Comparison of ENCODE assay signal across 16 cellular contexts in the genomic region with DNA sequence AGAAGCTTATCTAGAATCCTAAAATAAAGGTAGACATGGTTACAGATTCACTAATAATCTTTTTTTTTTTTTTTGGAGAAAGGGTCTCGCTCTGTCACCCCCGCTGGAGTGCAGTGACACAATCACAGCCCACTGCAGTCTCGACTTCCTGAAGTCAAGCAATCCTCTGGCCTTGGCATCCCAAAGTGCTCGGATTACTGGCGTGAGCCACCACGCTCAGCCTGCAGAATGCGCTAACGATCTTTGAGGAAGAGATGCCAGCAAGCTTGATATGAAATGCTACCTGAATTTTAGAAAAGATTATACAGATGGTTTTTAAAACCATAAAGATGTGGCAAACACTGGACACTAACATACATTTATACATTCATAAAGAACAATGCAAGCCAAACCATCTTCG. TPM values are rescaled to one million over a fixed set of nuclear protein-coding genes. Genes with fewer than 3 reads are reported as not detected.
DNase-seq lines count a peak whose midpoint lies in the region; ATAC-seq, FAIRE-seq and TF ChIP-seq lines count a peak whose summit lies in the region.
"Had no signal": no experiment of that assay in that cellular context is flagged by ENCODE, and none has a peak within 500 bp of the region (broad histone marks: within the 10 kb centered on the region; RNA-seq: fewer than 3 reads in every experiment).

No MANE protein-coding gene starts in this region.

- 91% methylated on average over 9 of the region's 9 CpGs for WGBS in liver

- POLR2A ChIA-PET in HCT116 (lab: Charles Lee), result no interaction called here

- H3K9me2 ChIP-seq in HCT116 (ENCODE audit: insufficient read depth) (no peaks in the 10 kb centered on the region), Loucy (replicated peaks; ENCODE audit: low read depth, low read length) (no peaks in the 10 kb centered on the region)

- CTCF ChIA-PET in HCT116 (lab: Charles Lee), result no interaction called here

- in situ Hi-C loops in gastrocnemius medialis (cut with MboI; ENCODE audit: low sequenced_read_pairs in 4 of 4), result loop anchor here in 1 of 4 donors (10.0 kb wide), 1 partner anchor 368 kb away; no protein-coding TSS in a partner anchor

- H3K4me2 ChIP-seq in HCT116 (ENCODE audit: low read length) (no peak overlapping the region), Loucy (ENCODE audit: low read depth, low read length, poor library complexity, severe bottlenecking) (peak overlapping the region; percentile 17)

- H3K27me3 ChIP-seq in HCT116 (ENCODE audit: insufficient read depth, low read length), result no peaks in the 10 kb centered on the region
- H3K27me3 ChIP-seq in Loucy (ENCODE audit: insufficient read depth, low read length, poor library complexity, severe bottlenecking), result no peaks in the 10 kb centered on the region
- H3K27me3 ChIP-seq in liver (ENCODE audit: control insufficient read depth in 4 of 4, insufficient read depth in 4 of 4, low read length in 3 of 4), result no peaks in the 10 kb centered on the region
- H3K27me3 ChIP-seq in gastrocnemius medialis, result no peaks in the 10 kb centered on the region

- peaks cover 50% of the 10 kb centered on the region for H3K4me1 Mint-ChIP-seq in activated T-cell treated with anti-CD3 and anti-CD28 coated beads, Interleukin-2, amount 50 U/mL, for 4 hours (ENCODE audit: low read depth)
- H3K4me1 Mint-ChIP-seq in glutamatergic neuron (ENCODE audit: low read depth, unreplicated experiment), result peaks cover 2% of the 10 kb centered on the region

- H2AFZ ChIP-seq in HCT116 (ENCODE audit: low read depth, low read length, poor library complexity, severe bottlenecking) (no peak overlapping the region), Loucy (ENCODE audit: low read length) (no peak overlapping the region)

- TF ChIP-seq RAD21 in HCT116 (IDR thresholded peaks at IDR 0.05; ENCODE audit: low read depth), result peak; percentile 7; the same call in 1 of the 2 replicates
- TF ChIP-seq RAD21 in liver (IDR thresholded peaks at IDR 0.05), result no peak

- no peaks in the 10 kb centered on the region for H3K27me3 Mint-ChIP-seq in activated T-cell treated with anti-CD3 and anti-CD28 coated beads, Interleukin-2, amount 50 U/mL, for 4 hours (ENCODE audit: low read depth)
- H3K27me3 Mint-ChIP-seq in glutamatergic neuron (ENCODE audit: unreplicated experiment), result no peaks in the 10 kb centered on the region

- H3K79me2 ChIP-seq in HCT116 (ENCODE audit: insufficient read depth, low read length) (peaks cover 41% of the 10 kb centered on the region), Loucy (ENCODE audit: insufficient read depth, low read length) (peaks cover 27% of the 10 kb centered on the region)

- ATAC-seq in HCT116 (no peak), gastrocnemius medialis (peak in 1 of 2 donors; percentile 30), GM21390 (IDR thresholded peaks at IDR 0.05; ENCODE audit: unreplicated experiment) (no peak)
- no peak for ATAC-seq in activated T-cell treated with anti-CD3 and anti-CD28 coated beads, Interleukin-2, amount 50 U/mL, for 4 hours

- H4K20me1 ChIP-seq in HCT116 (ENCODE audit: insufficient read depth), result no peaks in the 10 kb centered on the region
- peaks cover under 1% of the 10 kb centered on the region for H4K20me1 ChIP-seq in Loucy (ENCODE audit: insufficient read depth, low read length, poor library complexity, severe bottlenecking)

- H3K9me3 ChIP-seq in HCT116 (ENCODE audit: control insufficient read depth in 1 of 2, insufficient read depth in 1 of 2, low read depth in 1 of 2, low read length in 2 of 2) (no peaks in the 10 kb centered on the region), Loucy (ENCODE audit: insufficient read depth, low read depth, low read length) (no peaks in the 10 kb centered on the region), liver (ENCODE audit: control insufficient read depth in 4 of 4, low read length in 3 of 4) (no peaks in the 10 kb centered on the region), gastrocnemius medialis (no peaks in the 10 kb centered on the region)

- no peak overlapping the region for H3K27ac Mint-ChIP-seq in glutamatergic neuron (ENCODE audit: unreplicated experiment)

- RAD21 ChIA-PET in HCT116 (lab: Charles Lee; ENCODE audit: low non-redundant PET in 1 of 2, low total read pairs in 2 of 2, uncharacterized antibody in 2 of 2, unreplicated experiment in 2 of 2), result no interaction called here

- no peak overlapping the region for H3K27ac ChIP-seq in HCT116 (ENCODE audit: low read depth, low read length)
- peak overlapping the region; percentile 59 to 84 for H3K27ac ChIP-seq in liver (ENCODE audit: low read depth in 1 of 2, low read length in 2 of 2)
- peak overlapping the region; percentile 78 to 91 (median 81) for H3K27ac ChIP-seq in gastrocnemius medialis

- H3K9ac ChIP-seq in HCT116 (ENCODE audit: low read length), result no peak overlapping the region
- H3K9ac ChIP-seq in Loucy (ENCODE audit: low read depth, low read length, poor library complexity, severe bottlenecking), result no peak overlapping the region
- H3K9ac ChIP-seq in liver (ENCODE audit: low read depth in 1 of 2, low read length in 2 of 2), result no peak overlapping the region

- H3K36me3 Mint-ChIP-seq in activated T-cell treated with anti-CD3 and anti-CD28 coated beads, Interleukin-2, amount 50 U/mL, for 4 hours (ENCODE audit: insufficient read depth), result peaks cover 36% of the 10 kb centered on the region
- no peaks in the 10 kb centered on the region for H3K36me3 Mint-ChIP-seq in glutamatergic neuron (ENCODE audit: unreplicated experiment)

- no TSS peak for BruUV-seq in HCT116 (replicated peaks; lab: Mats Ljungman, UMichigan)

- TF ChIP-seq CTCF in HCT116 (IDR thresholded peaks at IDR 0.05 in 2 of 3, conservative IDR thresholded peaks at IDR 0.05 in 1 of 3; ENCODE audit: borderline replicate concordance in 1 of 3, insufficient read depth in 1 of 3, low read depth in 2 of 3, low read length in 2 of 3), result no peak
- no peak for TF ChIP-seq CTCF in Loucy (conservative IDR thresholded peaks at IDR 0.05; ENCODE audit: low read length)
- no peak for TF ChIP-seq CTCF in liver (IDR thresholded peaks at IDR 0.05; ENCODE audit: low read depth, low read length, missing input control)
- no peak for TF ChIP-seq CTCF in gastrocnemius medialis (IDR thresholded peaks at IDR 0.05 in 4 of 5, conservative IDR thresholded peaks at IDR 0.05 in 1 of 5)
- no peak for TF ChIP-seq CTCF in D721Med (IDR thresholded peaks at IDR 0.05; ENCODE audit: insufficient read depth, missing control alignments)
- TF ChIP-seq CTCF in glutamatergic neuron (IDR thresholded peaks at IDR 0.05; ENCODE audit: partially characterized antibody, unreplicated experiment), result no peak

- no peak for FAIRE-seq in D721Med (lab: Jason Lieb, UNC)
- FAIRE-seq: G401.6 had no signal

- no peak overlapping the region for H3K4me3 Mint-ChIP-seq in activated T-cell treated with anti-CD3 and anti-CD28 coated beads, Interleukin-2, amount 50 U/mL, for 4 hours
- H3K4me3 Mint-ChIP-seq in glutamatergic neuron (ENCODE audit: unreplicated experiment), result no peak overlapping the region

- H3K9me3 Mint-ChIP-seq in activated T-cell treated with anti-CD3 and anti-CD28 coated beads, Interleukin-2, amount 50 U/mL, for 4 hours, result no peaks in the 10 kb centered on the region
- no peaks in the 10 kb centered on the region for H3K9me3 Mint-ChIP-seq in glutamatergic neuron (ENCODE audit: unreplicated experiment)

- DNase-seq in HCT116 (ENCODE audit: low read depth, low spot score), result no peak
- DNase-seq in gastrocnemius medialis, result peak in 1 of 2 donors; percentile 68
- DNase-seq in D721Med (ENCODE audit: insufficient read length, low spot score), result no peak
- DNase-seq in activated T-cell treated with anti-CD3 and anti-CD28 coated beads, Interleukin-2, amount 50 U/mL, for 4 hours, result no peak
- no peak for DNase-seq in glutamatergic neuron
- DNase-seq: DMS79 treated with DMSO at 0.1 percent for 48 hours, MV-4-11, NCI-H1417, NCI-H187 treated with DMSO at 0.1 percent for 48 hours, NCI-H2171 treated with DMSO at 0.1 percent for 48 hours, NCI-H510A treated with DMSO at 0.1 percent for 48 hours, NCI-H82 had no signal

- TF ChIP-seq POLR2A in HCT116 (IDR thresholded peaks at IDR 0.05; ENCODE audit: borderline replicate concordance, extremely low read depth, insufficient read depth, insufficient read length) (no peak), gastrocnemius medialis (IDR thresholded peaks at IDR 0.05) (no peak)

- H3K4me3 ChIP-seq in HCT116 (replicated peaks in 1 of 2; ENCODE audit: low read depth in 1 of 2, low read length in 2 of 2) (no peak overlapping the region), Loucy (ENCODE audit: low read length, poor library complexity, severe bottlenecking) (no peak overlapping the region), liver (ENCODE audit: low read depth in 1 of 3, low read length in 3 of 3) (no peak overlapping the region), gastrocnemius medialis (peak overlapping the region in 1 of 4 donors; percentile 28)

- peaks cover 11 to 13% of the 10 kb centered on the region in 2 experiments for H3K36me3 ChIP-seq in HCT116 (ENCODE audit: control insufficient read depth in 1 of 2, insufficient read depth in 2 of 2, low read length in 2 of 2)
- no peaks in the 10 kb centered on the region for H3K36me3 ChIP-seq in Loucy (ENCODE audit: insufficient read depth, low read length)
- H3K36me3 ChIP-seq in liver (ENCODE audit: control insufficient read depth in 4 of 4, insufficient read depth in 3 of 4, low read depth in 1 of 4, low read length in 3 of 4), result peaks cover 0 to 16% (median 2%) of the 10 kb centered on the region in 4 donors
- H3K36me3 ChIP-seq in gastrocnemius medialis, result peaks cover 0 to 20% of the 10 kb centered on the region in 2 donors

- intact Hi-C loops in HCT116 (cut with micrococcal nuclease), result no loop called here
- intact Hi-C loops in gastrocnemius medialis (cut with DNase I; ENCODE audit: low total_unique reads), result no loop called here

- no peaks in the 10 kb centered on the region for H3F3A ChIP-seq in Loucy (ENCODE audit: low read depth)

- H3K4me1 ChIP-seq in HCT116 (ENCODE audit: control insufficient read depth in 1 of 2, insufficient read depth in 2 of 2, low read length in 2 of 2) (peaks cover 32 to 46% of the 10 kb centered on the region in 2 experiments), Loucy (ENCODE audit: insufficient read depth, low read length, poor library complexity, severe bottlenecking) (peaks cover 38% of the 10 kb centered on the region), liver (ENCODE audit: control insufficient read depth in 4 of 4, insufficient read depth in 4 of 4, low read length in 3 of 4) (peaks cover 16 to 83% (median 76%) of the 10 kb centered on the region in 4 donors), gastrocnemius medialis (peaks cover 43 to 51% of the 10 kb centered on the region in 2 donors)

TF ChIP-seq in HCT116, 20 proteins besides CTCF, POLR2A, EP300 and RAD21 (continues in another document):
- no peak for TF ChIP-seq ZFX (IDR thresholded peaks at IDR 0.05)
- TF ChIP-seq SRF (IDR thresholded peaks at IDR 0.05; ENCODE audit: low read depth), result no peak

TF ChIP-seq in liver, 16 proteins besides CTCF, POLR2A, EP300 and RAD21 (continues in another document):
- peak; percentile 4 for TF ChIP-seq HNF4G (IDR thresholded peaks at IDR 0.05)

RNA-seq across cellular contexts. Expression of gene GNPAT, which starts 4.1 kb away (rescaled TPM):
- 42.8 TPM for total RNA-seq in HCT116 (2021; ENCODE audit: unreplicated experiment)
- polyA plus RNA-seq in HCT116 (2012), result 18.5 and 25.1 TPM in 2 replicates
- 10 to 100 TPM; 25.3 to 32.0 TPM for total RNA-seq in liver
- polyA plus RNA-seq in liver, result 10 to 100 TPM; 14.7 to 20.1 TPM
- 100 to 1,000 TPM in 2 of 4 donors, 10 to 100 TPM in 2; 95.1 to 128 (median 104) TPM for total RNA-seq in gastrocnemius medialis
- 10 to 100 TPM; 37.1 to 39.8 (median 39.5) TPM for total RNA-seq in activated T-cell treated with anti-CD3 and anti-CD28 coated beads, Interleukin-2, amount 50 U/mL, for 4 hours
- 53.9 TPM for total RNA-seq in glutamatergic neuron (ENCODE audit: unreplicated experiment)
